ENCODE assay signal across 8 cellular contexts in genomic region chr10:72337039-72337629, GRCh38. TPM values are rescaled to one million over a fixed set of nuclear protein-coding genes. Genes with fewer than 3 reads are reported as not detected.
DNase-seq lines count a peak whose midpoint lies in the region; ATAC-seq, FAIRE-seq and TF ChIP-seq lines count a peak whose summit lies in the region.

No MANE protein-coding gene starts in this region.

- DNase-seq in GF-D8 (lab: John Stamatoyannopoulos, UW) (peak; percentile 20), NB4 (ENCODE audit: low read depth) (peak; percentile 71), UCSD-AML1 (lab: John Stamatoyannopoulos, UW; ENCODE audit: unreplicated experiment) (peak; percentile 67), bronchial epithelial cell (ENCODE audit: low read depth) (peak; percentile 50), keratinocyte (ENCODE audit: low read depth, low spot score) (no peak)
- peak; percentile 58 to 65 for DNase-seq in stimulated activated CD4-positive, alpha-beta T cell treated with anti-CD3 and anti-CD28 coated beads, Interleukin-1b, Interleukin-23, amount 100 ng/mL, for 4 hours (ENCODE audit: low read depth in 2 of 2)

- H3K9me3 ChIP-seq in keratinocyte (ENCODE audit: control insufficient read depth, low read depth, low read length): no peaks in the 10 kb centered on the region

- FAIRE-seq in bronchial epithelial cell (lab: Jason Lieb, UNC): no peak
- no peak for FAIRE-seq in keratinocyte (lab: Jason Lieb, UNC)

- H3K9ac ChIP-seq in keratinocyte (ENCODE audit: control insufficient read depth, extremely low read depth, insufficient read depth, low read length): peak overlapping the region; percentile 22

- TF ChIP-seq CTCF in NB4 (IDR thresholded peaks at IDR 0.05; ENCODE audit: low read depth, low read length) (peak; percentile 95), bronchial epithelial cell (IDR thresholded peaks at IDR 0.05; ENCODE audit: insufficient read depth, low read length, severe bottlenecking) (peak; percentile 99), keratinocyte (optimal IDR thresholded peaks at IDR 0.05 in 1 of 3, IDR thresholded peaks at IDR 0.05 in 1 of 3, conservative IDR thresholded peaks at IDR 0.05 in 1 of 3; ENCODE audit: extremely low read depth in 1 of 3, insufficient read depth in 2 of 3, low read length in 3 of 3) (peak in 2 of 3 experiments; percentile 93 to 96)

- no peaks in the 10 kb centered on the region for H3K79me2 ChIP-seq in keratinocyte (ENCODE audit: control insufficient read depth, insufficient read depth, low read length)

- TF ChIP-seq POLR2A in NB4 (IDR thresholded peaks at IDR 0.05; ENCODE audit: extremely low read depth, insufficient read length): no peak

- peaks cover 22% of the 10 kb centered on the region for H3K4me1 ChIP-seq in keratinocyte (ENCODE audit: control insufficient read depth, extremely low read depth, insufficient read depth, low read length)

- H3K4me3 ChIP-seq in NB4 (ENCODE audit: low read depth, low read length): no peak overlapping the region
- H3K4me3 ChIP-seq in bronchial epithelial cell (ENCODE audit: low read depth, low read length): no peak overlapping the region
- H3K4me3 ChIP-seq in keratinocyte (ENCODE audit: control insufficient read depth in 2 of 3, extremely low read depth in 1 of 3, insufficient read depth in 2 of 3, low read depth in 1 of 3, low read length in 3 of 3): no peak overlapping the region

- peaks cover 16% of the 10 kb centered on the region for H3K36me3 ChIP-seq in bronchial epithelial cell (ENCODE audit: control insufficient read depth, insufficient read depth, low read length)
- H3K36me3 ChIP-seq in keratinocyte (ENCODE audit: control insufficient read depth in 2 of 2, extremely low read depth in 1 of 2, insufficient read depth in 2 of 2, low read length in 2 of 2): peaks cover 34 to 45% of the 10 kb centered on the region in 2 experiments

- no peak for ATAC-seq in GM21381 (IDR thresholded peaks at IDR 0.05; ENCODE audit: unreplicated experiment)
- ATAC-seq in HG03135 (IDR thresholded peaks at IDR 0.05; ENCODE audit: unreplicated experiment): no peak

- no peak overlapping the region for H3K4me2 ChIP-seq in keratinocyte (ENCODE audit: control insufficient read depth, extremely low read depth, insufficient read depth, low read depth, low read length)

- no peaks in the 10 kb centered on the region for H4K20me1 ChIP-seq in keratinocyte (ENCODE audit: control insufficient read depth, extremely low read depth, insufficient read depth, low read length)

- no peaks in the 10 kb centered on the region for H3K27me3 ChIP-seq in bronchial epithelial cell (ENCODE audit: control insufficient read depth, insufficient read depth, low read length)
- no peaks in the 10 kb centered on the region for H3K27me3 ChIP-seq in keratinocyte (ENCODE audit: control insufficient read depth, extremely low read depth, insufficient read depth, low read length)

- no peaks in the 10 kb centered on the region for H3K9me1 ChIP-seq in keratinocyte (ENCODE audit: control insufficient read depth, extremely low read depth, insufficient read depth, low read length)

- H3K27ac ChIP-seq in keratinocyte (ENCODE audit: control insufficient read depth, insufficient read depth, low read length): peak overlapping the region; percentile 39

- dilution Hi-C loops in keratinocyte (cut with MboI; ENCODE audit: extremely low pct_ligation_motif_present, low sequenced_read_pairs): no loop called here

- no peak overlapping the region for H2AFZ ChIP-seq in keratinocyte (ENCODE audit: control insufficient read depth, low read length)

RNA-seq across cellular contexts. Expression of gene DNAJB12, which starts 17.6 kb away (rescaled TPM):
- total RNA-seq in bronchial epithelial cell: 21.6 and 26.6 TPM in 2 replicates
- 11.5 to 19.3 TPM (median 12.0 TPM) in 3 replicates for polyA plus RNA-seq in keratinocyte
- 14.8 TPM for polyA plus RNA-seq in keratinocyte (2011; ENCODE audit: low read depth)
- polyA plus RNA-seq in keratinocyte (2011; cell fraction: cytosol; rRNA removed): 11.5 and 14.9 TPM in 2 replicates
- 32.1 and 39.9 TPM in 2 replicates for polyA plus RNA-seq in keratinocyte (2011; cell fraction: nucleus; rRNA removed)
- polyA plus RNA-seq in keratinocyte (2012; ENCODE audit: low replicate concordance): 16.2 and 23.3 TPM in 2 replicates
- polyA minus RNA-seq in keratinocyte: 11.2 to 31.7 TPM (median 11.8 TPM) in 3 replicates
- 12.5 TPM for polyA minus RNA-seq in keratinocyte (2011; cell fraction: cytosol; rRNA and poly(A)+ RNA removed)
- polyA minus RNA-seq in keratinocyte (2011; cell fraction: nucleus; rRNA and poly(A)+ RNA removed): 19.3 and 20.3 TPM in 2 replicates
